8 cellular contexts compared by ENCODE assay signal in the genomic region with DNA sequence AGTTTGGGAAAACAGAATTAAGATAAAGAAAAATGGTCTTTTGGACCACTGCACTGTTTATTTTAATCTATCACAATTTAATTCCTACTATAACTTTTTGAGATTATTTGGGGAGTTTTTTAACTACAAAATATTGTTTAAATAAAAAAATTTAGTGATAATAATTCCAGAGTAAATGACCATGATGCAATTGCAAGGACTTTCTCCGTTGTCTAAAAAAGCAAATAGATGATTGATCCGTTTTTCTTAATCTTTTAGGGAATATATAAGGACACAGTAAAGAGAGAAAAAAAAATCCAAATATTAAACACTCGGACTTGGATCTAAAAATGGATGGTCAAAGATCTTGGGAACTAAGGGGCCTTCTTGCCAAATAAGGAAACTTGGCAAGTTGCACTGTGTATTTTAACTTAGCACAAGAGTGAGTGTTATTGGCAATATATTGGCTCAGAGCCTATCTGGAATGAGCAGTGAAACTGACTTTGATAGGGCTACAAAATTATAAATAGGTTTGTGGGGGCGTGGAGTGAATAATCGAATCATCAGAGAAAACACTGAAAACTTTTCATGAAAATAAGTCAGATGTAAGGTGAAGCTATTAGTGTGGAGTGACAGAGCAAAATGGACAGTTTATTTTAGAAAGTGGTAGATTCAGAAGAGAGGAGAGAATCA. TPM values are rescaled to one million over a fixed set of nuclear protein-coding genes. Genes with fewer than 3 reads are reported as not detected.
A peak's percentile ranks its signal among the peaks of the same experiment; 100 is the strongest.
DNase-seq lines count a peak whose midpoint lies in the region; ATAC-seq and TF ChIP-seq lines count a peak whose summit lies in the region.

No MANE protein-coding gene starts in this region.

- no peak for TF ChIP-seq CTCF in astrocyte of the spinal cord (IDR thresholded peaks at IDR 0.05; ENCODE audit: low read depth, low read length)

- ATAC-seq in GM19467 (IDR thresholded peaks at IDR 0.05; ENCODE audit: unreplicated experiment) (no peak), GM21390 (IDR thresholded peaks at IDR 0.05; ENCODE audit: unreplicated experiment) (no peak)

- CTCF ChIA-PET in HEK293T (lab: Yijun Ruan, JAX): interaction anchor here (1.1 to 1.2 kb wide), 2 partner anchors 14 kb away, joined by 3 read pairs; no protein-coding TSS in a partner anchor

- 77% methylated on average over 3 of the region's 5 CpGs for WGBS in mesenchymal stem cell

- peaks cover 58% of the 10 kb centered on the region for H3K79me2 ChIP-seq in ACC112 (ENCODE audit: control insufficient read depth, insufficient read depth, low read length, unreplicated experiment)

- H3K4me1 ChIP-seq in ACC112 (ENCODE audit: control insufficient read depth, insufficient read depth, low read length, unreplicated experiment): peaks cover 44% of the 10 kb centered on the region
- H3K4me1 ChIP-seq in mesenchymal stem cell (ENCODE audit: control insufficient read depth, insufficient read depth, low read depth, low read length): no peaks in the 10 kb centered on the region

- 0 out of 2 replicates have a peak, but pooled peaks cover 6% of the 10 kb centered on the region for H3K36me3 ChIP-seq in ACC112 (ENCODE audit: insufficient read depth, low read length)
- peaks cover 4% of the 10 kb centered on the region in 2 experiments for H3K36me3 ChIP-seq in mesenchymal stem cell (ENCODE audit: control insufficient read depth in 1 of 2, insufficient read depth in 2 of 2, low read depth in 1 of 2, low read length in 2 of 2)

- in situ Hi-C loops in astrocyte of the spinal cord (cut with HindIII; ENCODE audit: low sequenced_read_pairs): no loop called here

- H4K8ac ChIP-seq in mesenchymal stem cell (ENCODE audit: low read length): no peak overlapping the region

- no peak overlapping the region for H3K14ac ChIP-seq in mesenchymal stem cell (ENCODE audit: low read length in 2 of 2)

- H3K27me3 ChIP-seq in ACC112 (ENCODE audit: insufficient read depth, low read length): no peaks in the 10 kb centered on the region
- H3K27me3 ChIP-seq in mesenchymal stem cell (ENCODE audit: control insufficient read depth in 1 of 2, insufficient read depth in 1 of 2, low read length in 2 of 2): no peaks in the 10 kb centered on the region

- H2BK15ac ChIP-seq in mesenchymal stem cell (ENCODE audit: low read depth, poor library complexity, severe bottlenecking): no peak overlapping the region

- H3K18ac ChIP-seq in mesenchymal stem cell (ENCODE audit: low read depth in 1 of 2, low read length in 2 of 2): no peak overlapping the region

- H3K23ac ChIP-seq in mesenchymal stem cell (ENCODE audit: low read length in 2 of 2): no peak overlapping the region

- no peak overlapping the region for H2BK5ac ChIP-seq in mesenchymal stem cell (ENCODE audit: low read depth, low read length, poor library complexity, severe bottlenecking)

- H2BK120ac ChIP-seq in mesenchymal stem cell (ENCODE audit: low read depth, low read length): no peak overlapping the region

- no peak overlapping the region for H2AK5ac ChIP-seq in mesenchymal stem cell (ENCODE audit: low read length, severe bottlenecking)

- peak overlapping the region; percentile 85 for H3K4me3 ChIP-seq in ACC112 (ENCODE audit: low read depth, low read length)
- H3K4me3 ChIP-seq in astrocyte of the spinal cord (ENCODE audit: low read depth, low read length): no peak overlapping the region
- peak overlapping the region in 1 of 2 experiments; percentile 84 for H3K4me3 ChIP-seq in mesenchymal stem cell (ENCODE audit: insufficient read depth in 1 of 2, low read depth in 1 of 2, low read length in 2 of 2)

- peak overlapping the region; percentile 98 for H3K9ac ChIP-seq in mesenchymal stem cell (ENCODE audit: low read length)

- H3K4ac ChIP-seq in mesenchymal stem cell (ENCODE audit: low read depth in 1 of 2, low read length in 2 of 2): no peak overlapping the region

- no peak overlapping the region for H2BK12ac ChIP-seq in mesenchymal stem cell (ENCODE audit: low read length in 2 of 2)

- DNase-seq in HEK293T (ENCODE audit: extremely low spot score) (no peak), astrocyte of the spinal cord (ENCODE audit: low read depth, low spot score) (peak; percentile 60), mesenchymal stem cell (peak; percentile 36), 8988T (no peak), SHP77 (lab: John Stamatoyannopoulos, UW) (no peak)

- H3K9me3 ChIP-seq in mesenchymal stem cell (ENCODE audit: control insufficient read depth, low read length): no peaks in the 10 kb centered on the region

- peak overlapping the region; percentile 27 for H3K4me2 ChIP-seq in mesenchymal stem cell (ENCODE audit: low read length, poor library complexity, severe bottlenecking)

- H4K91ac ChIP-seq in mesenchymal stem cell (ENCODE audit: low read length): no peak overlapping the region

- no peak overlapping the region for H2AFZ ChIP-seq in ACC112 (ENCODE audit: low read length, unreplicated experiment)
- no peak overlapping the region for H2AFZ ChIP-seq in mesenchymal stem cell (ENCODE audit: low read depth, low read length)

- POLR2A ChIA-PET in HEK293T (lab: Yijun Ruan, JAX): no interaction called here

- peak overlapping the region; percentile 91 for H3K27ac ChIP-seq in ACC112 (ENCODE audit: low read depth, low read length)
- peak overlapping the region; percentile 12 for H3K27ac ChIP-seq in mesenchymal stem cell (ENCODE audit: low read length, poor library complexity, severe bottlenecking)

- H3K79me1 ChIP-seq in mesenchymal stem cell (replicated peaks; ENCODE audit: low read length, poor library complexity, severe bottlenecking): peaks cover 13% of the 10 kb centered on the region

TF ChIP-seq in HEK293T, 16 proteins besides CTCF, POLR2A, EP300 and RAD21:
- TF ChIP-seq ZNF384 (IDR thresholded peaks at IDR 0.05) (no peak), SP1 (IDR thresholded peaks at IDR 0.05) (no peak), ELF4 (IDR thresholded peaks at IDR 0.05) (no peak)
- TF ChIP-seq, protein P1, sequence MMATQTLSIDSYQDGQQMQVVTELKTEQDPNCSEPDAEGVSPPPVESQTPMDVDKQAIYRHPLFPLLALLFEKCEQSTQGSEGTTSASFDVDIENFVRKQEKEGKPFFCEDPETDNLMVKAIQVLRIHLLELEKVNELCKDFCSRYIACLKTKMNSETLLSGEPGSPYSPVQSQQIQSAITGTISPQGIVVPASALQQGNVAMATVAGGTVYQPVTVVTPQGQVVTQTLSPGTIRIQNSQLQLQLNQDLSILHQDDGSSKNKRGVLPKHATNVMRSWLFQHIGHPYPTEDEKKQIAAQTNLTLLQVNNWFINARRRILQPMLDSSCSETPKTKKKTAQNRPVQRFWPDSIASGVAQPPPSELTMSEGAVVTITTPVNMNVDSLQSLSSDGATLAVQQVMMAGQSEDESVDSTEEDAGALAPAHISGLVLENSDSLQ (IDR thresholded peaks at IDR 0.05): peak; percentile 23; the same call in 1 of the 2 replicates

RNA-seq across cellular contexts. Expression of gene MAP3K20, which starts 2.0 kb away (rescaled TPM):
- polyA plus RNA-seq in mesenchymal stem cell (2013, experiment 1 of 2): 33.5 TPM
- 34.0 TPM for polyA plus RNA-seq in mesenchymal stem cell (2013, experiment 2 of 2)

Comparison
In these comparisons a context has a peak if more than half of its experiments do, and no peak if none do; other contexts are left out.
1. DNase-seq: peak in astrocyte of the spinal cord (single experiment) and mesenchymal stem cell (single experiment); none in HEK293T (single experiment), 8988T (single experiment) and SHP77 (0 of 2).